In genomic region chr10:93437000-93437945, GRCh38 we compare ENCODE assay signal across 8 cellular contexts. TPM values are rescaled to one million over a fixed set of nuclear protein-coding genes. Genes with fewer than 3 reads are reported as not detected.
DNase-seq lines count a peak whose midpoint lies in the region; ATAC-seq, FAIRE-seq and TF ChIP-seq lines count a peak whose summit lies in the region.

No MANE protein-coding gene starts in this region.

- H3K4me3 ChIP-seq in H1 (ENCODE audit: extremely low read depth in 1 of 4, insufficient read depth in 2 of 4, low read depth in 3 of 4, low read length in 4 of 4) (peak overlapping the region in 3 of 4 experiments; percentile 20 to 52 (median 31); a peak in 3 of 8 replicates), lung (no peak overlapping the region)

- peak; percentile 46 for DNase-seq in Ammon's horn (ENCODE audit: low spot score)
- peak; percentile 73 for DNase-seq in NCI-H510A treated with DMSO at 0.1 percent for 48 hours (lab: John Stamatoyannopoulos, UW)
- peak in 1 of 2 experiments; percentile 68 for DNase-seq in H1 (ENCODE audit: low read depth in 1 of 2, low spot score in 2 of 2)
- DNase-seq in lung (ENCODE audit: low spot score), result peak; percentile 85
- DNase-seq in type B pancreatic cell (ENCODE audit: extremely low spot score, unreplicated experiment), result no peak
- DNase-seq in NCI-H2227 (lab: John Stamatoyannopoulos, UW; ENCODE audit: unreplicated experiment), result no peak

- peak in 1 of 2 experiments; percentile 52; a peak in 1 of 3 replicates for TF ChIP-seq EP300 in H1 (IDR thresholded peaks at IDR 0.05; ENCODE audit: borderline replicate concordance in 1 of 2, low read depth in 2 of 2, low read length in 2 of 2)

- H3K18ac ChIP-seq in H1 (ENCODE audit: extremely low read depth, low read length), result peak overlapping the region; percentile 89

- POLR2A ChIA-PET in H1 (lab: Charles Lee; ENCODE audit: partially characterized antibody), result interaction anchor here (0.6 to 3.9 kb wide), 15 partner anchors 8 to 1057 kb away, joined by 3 to 22 read pairs (median 4); no protein-coding TSS in a partner anchor

- H3K79me1 ChIP-seq in H1 (ENCODE audit: low read depth, low read length), result no peaks in the 10 kb centered on the region

- H4K91ac ChIP-seq in H1 (replicated peaks; ENCODE audit: insufficient read length, low read length), result peak overlapping the region; percentile 83

- no peak overlapping the region for H3K56ac ChIP-seq in H1 (replicated peaks; ENCODE audit: insufficient read length, low read depth, low read length)

- peaks cover 69% of the 10 kb centered on the region for H3K4me1 Mint-ChIP-seq in type B pancreatic cell (ENCODE audit: unreplicated experiment)

- H2BK12ac ChIP-seq in H1 (ENCODE audit: low read depth, low read length), result peak overlapping the region; percentile 88

- no peak overlapping the region for H3K23ac ChIP-seq in H1 (ENCODE audit: insufficient read length)

- H3K4me2 ChIP-seq in H1 (ENCODE audit: insufficient read depth in 1 of 2, low read depth in 2 of 2, low read length in 2 of 2), result peak overlapping the region; percentile 62 to 91

- TF ChIP-seq POLR2A in H1 (IDR thresholded peaks at IDR 0.05; ENCODE audit: control extremely low read depth in 1 of 2, low read depth in 2 of 2, low read length in 2 of 2), result peak; percentile 48 to 75

- TF ChIP-seq CTCF in H1 (IDR thresholded peaks at IDR 0.05; ENCODE audit: control extremely low read depth in 1 of 3, insufficient read depth in 1 of 3, low read depth in 1 of 3, low read length in 3 of 3) (no peak), lung (IDR thresholded peaks at IDR 0.05; ENCODE audit: control extremely low read depth, extremely low read depth) (no peak), type B pancreatic cell (conservative IDR thresholded peaks at IDR 0.05) (no peak)

- peak overlapping the region; percentile 86 for H2BK120ac ChIP-seq in H1 (replicated peaks; ENCODE audit: low read depth, low read length)

- peaks cover 21 to 37% (median 34%) of the 10 kb centered on the region in 4 experiments for H3K4me1 ChIP-seq in H1 (replicated peaks in 1 of 4; ENCODE audit: control insufficient read depth in 3 of 4, insufficient read depth in 4 of 4, low read length in 3 of 4)
- peaks cover 11 to 16% of the 10 kb centered on the region in 2 donors for H3K4me1 ChIP-seq in lung (ENCODE audit: control insufficient read depth in 2 of 2, insufficient read depth in 2 of 2, low read length in 2 of 2)

- H3K36me3 ChIP-seq in H1 (ENCODE audit: control insufficient read depth in 2 of 4, insufficient read depth in 4 of 4, low read length in 3 of 4) (no peaks in the 10 kb centered on the region), lung (ENCODE audit: control insufficient read depth in 2 of 2, insufficient read depth in 2 of 2, low read length in 2 of 2) (no peaks in the 10 kb centered on the region)

- H2AK5ac ChIP-seq in H1 (ENCODE audit: low read depth, low read length), result peak overlapping the region; percentile 98

- no peaks in the 10 kb centered on the region for H3K9me3 Mint-ChIP-seq in type B pancreatic cell

- peak overlapping the region; percentile 75 for H3K4me3 Mint-ChIP-seq in type B pancreatic cell

- H2BK20ac ChIP-seq in H1 (ENCODE audit: low read length), result peak overlapping the region; percentile 100

- H3K36me3 Mint-ChIP-seq in type B pancreatic cell, result no peaks in the 10 kb centered on the region

- no peaks in the 10 kb centered on the region for H4K20me1 ChIP-seq in H1 (replicated peaks in 1 of 2; ENCODE audit: control insufficient read depth in 1 of 2, insufficient read depth in 2 of 2, low read length in 2 of 2)

- TF ChIP-seq RAD21 in H1 (IDR thresholded peaks at IDR 0.05 in 1 of 2, conservative IDR thresholded peaks at IDR 0.05 in 1 of 2; ENCODE audit: low read depth in 2 of 2, low read length in 2 of 2), result no peak

- H3K9me3 ChIP-seq in H1 (ENCODE audit: insufficient read depth in 2 of 2, low read depth in 1 of 2, low read length in 1 of 2) (no peaks in the 10 kb centered on the region), lung (ENCODE audit: control insufficient read depth in 2 of 2, insufficient read depth in 1 of 2, low read length in 1 of 2) (no peaks in the 10 kb centered on the region)

- H3K27me3 ChIP-seq in H1 (replicated peaks in 1 of 4; ENCODE audit: control insufficient read depth in 3 of 4, extremely low read depth in 1 of 4, insufficient read depth in 3 of 4, low read length in 3 of 4) (no peaks in the 10 kb centered on the region), lung (ENCODE audit: control insufficient read depth, insufficient read depth) (no peaks in the 10 kb centered on the region)

- peak overlapping the region; percentile 63 for H3K4ac ChIP-seq in H1 (replicated peaks; ENCODE audit: insufficient read length, low read depth, low read length)

- no peaks in the 10 kb centered on the region; the same call in 1 of the 2 replicates for H3K23me2 ChIP-seq in H1 (ENCODE audit: low read depth, low read length)

- H3K27me3 Mint-ChIP-seq in type B pancreatic cell, result no peaks in the 10 kb centered on the region

- peak overlapping the region; percentile 9; the same call in 1 of the 2 replicates for H2AFZ ChIP-seq in H1 (ENCODE audit: low read length)

- peak overlapping the region; percentile 8 to 69 (median 56); a peak in 6 of 7 replicates for H3K9ac ChIP-seq in H1 (replicated peaks in 1 of 4; ENCODE audit: extremely low read depth in 1 of 4, low read depth in 3 of 4, low read length in 3 of 4)

- H3K14ac ChIP-seq in H1 (ENCODE audit: insufficient read length), result no peak overlapping the region

- peak overlapping the region; percentile 57 for H4K5ac ChIP-seq in H1 (ENCODE audit: insufficient read length, low read depth, low read length)

- ATAC-seq in lung (ENCODE audit: insufficient read depth, low FRiP score) (peak; percentile 82), HG03342 (IDR thresholded peaks at IDR 0.05; ENCODE audit: unreplicated experiment) (no peak), GM21515 (IDR thresholded peaks at IDR 0.05; ENCODE audit: unreplicated experiment) (no peak)

- CTCF ChIA-PET in H1 (lab: Charles Lee; ENCODE audit: partially characterized antibody), result interaction anchor here (0.6 to 1.7 kb wide), 7 partner anchors 11 to 369 kb away, joined by 3 to 9 read pairs (median 5); partner anchors contain the start of gene MYOF

- H2BK15ac ChIP-seq in H1 (ENCODE audit: low read length), result peak overlapping the region; percentile 62; the same call in 1 of the 2 replicates

- peak overlapping the region; percentile 98 for H3K27ac Mint-ChIP-seq in type B pancreatic cell

- peak overlapping the region; percentile 84 for H2BK5ac ChIP-seq in H1 (ENCODE audit: low read depth, low read length)

- WGBS in H1 (ENCODE audit: extremely low coverage in 1 of 2, insufficient coverage in 1 of 2, insufficient read length in 1 of 2, insufficient replicate concordance in 2 of 2, low coverage in 1 of 2, low lambda C conversion rate in 2 of 2, missing lambda C conversion rate in 1 of 2), 2 experiments, result 32% methylated on average over 16 of the region's 18 CpGs; no CpG with 5 or more reads in 1 of the 2 experiments
- WGBS in lung, 2 donors, result 33 to 54% methylated on average over 18 of the region's 18 CpGs

- no peaks in the 10 kb centered on the region for H3K79me2 ChIP-seq in H1 (ENCODE audit: control insufficient read depth in 1 of 2, insufficient read depth in 2 of 2, low read length in 2 of 2)

- FAIRE-seq in H1 (lab: Jason Lieb, UNC), result peak; percentile 28

- peak overlapping the region; percentile 84; the same call in 1 of the 2 replicates for H4K8ac ChIP-seq in H1 (ENCODE audit: extremely low read depth, insufficient read depth, low read length)

- peak overlapping the region; percentile 74 for H3K27ac ChIP-seq in H1 (ENCODE audit: low read depth, low read length)
- peak overlapping the region; percentile 94 for H3K27ac ChIP-seq in lung (ENCODE audit: low read depth in 1 of 2, low read length in 1 of 2)

TF ChIP-seq in H1, 55 proteins besides CTCF, POLR2A, EP300 and RAD21 (continues in another document):
- TF ChIP-seq MAFK (IDR thresholded peaks at IDR 0.05; ENCODE audit: low read depth, low read length), result peak; percentile 2; the same call in 1 of the 2 replicates
- TF ChIP-seq JUN (IDR thresholded peaks at IDR 0.05; ENCODE audit: low read depth, low read length), result no peak
- no peak for TF ChIP-seq SP4 (IDR thresholded peaks at IDR 0.05; ENCODE audit: low read length)
- TF ChIP-seq BCL11A (IDR thresholded peaks at IDR 0.05; ENCODE audit: low read depth in 2 of 2, low read length in 2 of 2), result no peak
- no peak for TF ChIP-seq RFX5 (IDR thresholded peaks at IDR 0.05; ENCODE audit: borderline replicate concordance, low read depth, low read length)
- TF ChIP-seq TEAD4 (IDR thresholded peaks at IDR 0.05; ENCODE audit: low read depth, low read length), result peak; percentile 44; the same call in 1 of the 2 replicates
- no peak for TF ChIP-seq CREB1 (IDR thresholded peaks at IDR 0.05)
- no peak for TF ChIP-seq NRF1 (IDR thresholded peaks at IDR 0.05; ENCODE audit: low read depth, low read length)
- TF ChIP-seq SRF (IDR thresholded peaks at IDR 0.05; ENCODE audit: low read depth, low read length), result no peak

RNA-seq across cellular contexts. Expression of gene MYOF, which starts 44.9 kb away (rescaled TPM):
- 2.3 and 3.2 TPM in 2 replicates for total RNA-seq in H1 (2021; fragmentation: NEBNext Ultra II Directional; extraction: Animal tissue kit (Norgen Biotek cat#: 25700))
- polyA plus RNA-seq in H1 (2011; rRNA removed) (0.94 and 0.98 TPM in 2 replicates), lung (10 to 100 TPM; 23.4 to 53.2 TPM)
- polyA plus RNA-seq in H1 (2011; cell fraction: cytosol; rRNA removed), result 1.0 TPM
- polyA plus RNA-seq in H1 (2011; cell fraction: nucleus; rRNA removed), result 1.2 TPM
- 2.3 to 2.8 TPM (median 2.4 TPM) in 4 replicates for polyA plus RNA-seq in H1 (2012, experiment 1 of 2)
- 0.09 TPM for polyA plus RNA-seq in H1 (2012, experiment 2 of 2)
- polyA plus RNA-seq in H1 (2013, experiment 1 of 2), result 2.0 TPM
- 2.4 TPM for polyA plus RNA-seq in H1 (2013, experiment 2 of 2)
- 1.6 and 2.4 TPM in 2 replicates for polyA minus RNA-seq in H1 (2011; rRNA and poly(A)+ RNA removed)
- 1.0 TPM for polyA minus RNA-seq in H1 (2011; cell fraction: cytosol; rRNA and poly(A)+ RNA removed)
- 1.4 TPM for polyA minus RNA-seq in H1 (2011; cell fraction: nucleus; rRNA and poly(A)+ RNA removed)
- total RNA-seq in lung (100 to 1,000 TPM; 111 to 194 TPM), type B pancreatic cell (ENCODE audit: low replicate concordance) (49.4 and 79.8 TPM in 2 replicates)

RNA-seq across cellular contexts. Expression of gene CEP55, which starts 59.1 kb away (rescaled TPM):
- total RNA-seq in H1 (2021; fragmentation: NEBNext Ultra II Directional; extraction: Animal tissue kit (Norgen Biotek cat#: 25700)), result 18.9 and 19.6 TPM in 2 replicates
- polyA plus RNA-seq in H1 (2011; rRNA removed) (3.5 and 7.0 TPM in 2 replicates), lung (1 to 10 TPM; 1.6 to 1.8 TPM)
- 9.1 TPM for polyA plus RNA-seq in H1 (2011; cell fraction: cytosol; rRNA removed)
- polyA plus RNA-seq in H1 (2011; cell fraction: nucleus; rRNA removed), result 3.5 TPM
- 8.7 to 16.4 TPM (median 10.0 TPM) in 4 replicates for polyA plus RNA-seq in H1 (2012, experiment 1 of 2)
- 1.7 TPM for polyA plus RNA-seq in H1 (2012, experiment 2 of 2)
- polyA plus RNA-seq in H1 (2013, experiment 1 of 2), result 17.5 TPM
- 16.7 TPM for polyA plus RNA-seq in H1 (2013, experiment 2 of 2)
- 6.8 and 7.5 TPM in 2 replicates for polyA minus RNA-seq in H1 (2011; rRNA and poly(A)+ RNA removed)
- 7.0 TPM for polyA minus RNA-seq in H1 (2011; cell fraction: cytosol; rRNA and poly(A)+ RNA removed)
- 14.3 TPM for polyA minus RNA-seq in H1 (2011; cell fraction: nucleus; rRNA and poly(A)+ RNA removed)
- total RNA-seq in lung (1 to 10 TPM; 1.7 to 3.5 TPM), type B pancreatic cell (ENCODE audit: low replicate concordance) (7.4 and 14.8 TPM in 2 replicates)

Comparison
In these comparisons a context has a peak if more than half of its experiments do, and no peak if none do; other contexts are left out.
1. DNase-seq: peak in Ammon's horn (single experiment), NCI-H510A treated with DMSO at 0.1 percent for 48 hours (single experiment) and lung (single experiment); none in type B pancreatic cell (single experiment) and NCI-H2227 (single experiment).
2. RNA of gene MYOF, which starts 44.9 kb away (total RNA-seq): 111 to 194 TPM in lung and 49.4 to 79.8 TPM in type B pancreatic cell; 2.3 to 3.2 TPM in H1; every median in the first group is over 10 times any median in the second.